1 cellular context compared by ENCODE assay signal in the genomic region with DNA sequence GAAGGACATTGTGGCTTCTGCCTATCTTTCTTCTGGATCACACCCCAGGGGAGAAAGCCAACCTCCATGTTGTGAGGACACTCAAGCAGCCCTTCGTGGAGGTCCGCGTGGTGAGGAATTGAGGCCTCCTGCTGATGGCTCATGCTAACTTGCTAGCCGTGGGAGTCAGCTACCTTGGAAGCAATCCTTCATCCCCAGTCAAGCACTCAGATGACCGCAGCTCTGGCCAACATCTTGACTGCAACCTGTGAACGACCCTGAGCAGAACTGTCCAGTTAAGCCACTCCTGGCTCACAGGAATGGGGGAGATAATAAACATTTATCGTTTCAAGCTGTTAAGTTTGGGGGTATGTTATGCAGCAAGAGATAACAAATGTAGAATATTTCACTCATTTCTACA.
TF ChIP-seq lines count a peak whose summit lies in the region.

No MANE protein-coding gene starts in this region.

TF ChIP-seq in K562, 482 proteins besides CTCF, POLR2A, EP300 and RAD21 (continued from another document and continues in another):
- TF ChIP-seq, protein P1, sequence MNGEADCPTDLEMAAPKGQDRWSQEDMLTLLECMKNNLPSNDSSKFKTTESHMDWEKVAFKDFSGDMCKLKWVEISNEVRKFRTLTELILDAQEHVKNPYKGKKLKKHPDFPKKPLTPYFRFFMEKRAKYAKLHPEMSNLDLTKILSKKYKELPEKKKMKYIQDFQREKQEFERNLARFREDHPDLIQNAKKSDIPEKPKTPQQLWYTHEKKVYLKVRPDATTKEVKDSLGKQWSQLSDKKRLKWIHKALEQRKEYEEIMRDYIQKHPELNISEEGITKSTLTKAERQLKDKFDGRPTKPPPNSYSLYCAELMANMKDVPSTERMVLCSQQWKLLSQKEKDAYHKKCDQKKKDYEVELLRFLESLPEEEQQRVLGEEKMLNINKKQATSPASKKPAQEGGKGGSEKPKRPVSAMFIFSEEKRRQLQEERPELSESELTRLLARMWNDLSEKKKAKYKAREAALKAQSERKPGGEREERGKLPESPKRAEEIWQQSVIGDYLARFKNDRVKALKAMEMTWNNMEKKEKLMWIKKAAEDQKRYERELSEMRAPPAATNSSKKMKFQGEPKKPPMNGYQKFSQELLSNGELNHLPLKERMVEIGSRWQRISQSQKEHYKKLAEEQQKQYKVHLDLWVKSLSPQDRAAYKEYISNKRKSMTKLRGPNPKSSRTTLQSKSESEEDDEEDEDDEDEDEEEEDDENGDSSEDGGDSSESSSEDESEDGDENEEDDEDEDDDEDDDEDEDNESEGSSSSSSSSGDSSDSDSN (IDR thresholded peaks at IDR 0.05; ENCODE audit: borderline replicate concordance in 1 of 2, low read depth in 2 of 2, low read length in 2 of 2): no peak
- TF ChIP-seq CREM (IDR thresholded peaks at IDR 0.05; ENCODE audit: low read depth): no peak
- TF ChIP-seq HMGN3 (IDR thresholded peaks at IDR 0.05; ENCODE audit: borderline replicate concordance, extremely low read depth, insufficient read length, low read depth, low read length): no peak
- no peak for TF ChIP-seq ELF4 (CRISPR knock-in tag; IDR thresholded peaks at IDR 0.05)
- no peak for TF ChIP-seq LEF1 (IDR thresholded peaks at IDR 0.05)
- TF ChIP-seq, protein P2, sequence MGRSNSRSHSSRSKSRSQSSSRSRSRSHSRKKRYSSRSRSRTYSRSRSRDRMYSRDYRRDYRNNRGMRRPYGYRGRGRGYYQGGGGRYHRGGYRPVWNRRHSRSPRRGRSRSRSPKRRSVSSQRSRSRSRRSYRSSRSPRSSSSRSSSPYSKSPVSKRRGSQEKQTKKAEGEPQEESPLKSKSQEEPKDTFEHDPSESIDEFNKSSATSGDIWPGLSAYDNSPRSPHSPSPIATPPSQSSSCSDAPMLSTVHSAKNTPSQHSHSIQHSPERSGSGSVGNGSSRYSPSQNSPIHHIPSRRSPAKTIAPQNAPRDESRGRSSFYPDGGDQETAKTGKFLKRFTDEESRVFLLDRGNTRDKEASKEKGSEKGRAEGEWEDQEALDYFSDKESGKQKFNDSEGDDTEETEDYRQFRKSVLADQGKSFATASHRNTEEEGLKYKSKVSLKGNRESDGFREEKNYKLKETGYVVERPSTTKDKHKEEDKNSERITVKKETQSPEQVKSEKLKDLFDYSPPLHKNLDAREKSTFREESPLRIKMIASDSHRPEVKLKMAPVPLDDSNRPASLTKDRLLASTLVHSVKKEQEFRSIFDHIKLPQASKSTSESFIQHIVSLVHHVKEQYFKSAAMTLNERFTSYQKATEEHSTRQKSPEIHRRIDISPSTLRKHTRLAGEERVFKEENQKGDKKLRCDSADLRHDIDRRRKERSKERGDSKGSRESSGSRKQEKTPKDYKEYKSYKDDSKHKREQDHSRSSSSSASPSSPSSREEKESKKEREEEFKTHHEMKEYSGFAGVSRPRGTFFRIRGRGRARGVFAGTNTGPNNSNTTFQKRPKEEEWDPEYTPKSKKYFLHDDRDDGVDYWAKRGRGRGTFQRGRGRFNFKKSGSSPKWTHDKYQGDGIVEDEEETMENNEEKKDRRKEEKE (IDR thresholded peaks at IDR 0.05; ENCODE audit: borderline replicate concordance in 1 of 2, control insufficient read depth in 1 of 2, low read depth in 2 of 2, low read length in 1 of 2): no peak
- TF ChIP-seq ARNT (IDR thresholded peaks at IDR 0.05): no peak
- no peak for TF ChIP-seq CBX8 (IDR thresholded peaks at IDR 0.05; ENCODE audit: borderline replicate concordance, extremely low read depth, low read depth, low read length, poor library complexity, severe bottlenecking)
- TF ChIP-seq ZNF311 (CRISPR knock-in tag; IDR thresholded peaks at IDR 0.05): no peak
- no peak for TF ChIP-seq ZMIZ1 (IDR thresholded peaks at IDR 0.05; ENCODE audit: low read depth in 2 of 2, low read length in 2 of 2)
- TF ChIP-seq STAG1 (CRISPR knock-in tag; IDR thresholded peaks at IDR 0.05; ENCODE audit: borderline replicate concordance): no peak
- no peak for TF ChIP-seq POLR2AphosphoS2 (IDR thresholded peaks at IDR 0.05; ENCODE audit: low read length)
- TF ChIP-seq DPF2 (IDR thresholded peaks at IDR 0.05): 0 out of 2 replicates have a peak, but pooled peaks have one; percentile 14
- TF ChIP-seq MAFK (IDR thresholded peaks at IDR 0.05; ENCODE audit: low read length): no peak
- TF ChIP-seq FOS (IDR thresholded peaks at IDR 0.05; ENCODE audit: extremely low read depth, insufficient read length): no peak
- no peak for TF ChIP-seq ZSCAN29 (IDR thresholded peaks at IDR 0.05)
- peak; percentile 57 for TF ChIP-seq CBFA2T2 (conservative IDR thresholded peaks at IDR 0.05)
- no peak for TF ChIP-seq ZNF347 (CRISPR knock-in tag; IDR thresholded peaks at IDR 0.05; ENCODE audit: low read depth)
- TF ChIP-seq ZNF780A (CRISPR knock-in tag; IDR thresholded peaks at IDR 0.05): no peak
- no peak for TF ChIP-seq COPS2 (conservative IDR thresholded peaks at IDR 0.05)
- TF ChIP-seq KLF16 (IDR thresholded peaks at IDR 0.05): no peak
- TF ChIP-seq ID3 (CRISPR knock-in tag; IDR thresholded peaks at IDR 0.05): no peak
- TF ChIP-seq ID3 (tag; IDR thresholded peaks at IDR 0.05): peak; percentile 61; the same call in 1 of the 2 replicates
- TF ChIP-seq HBP1 (CRISPR knock-in tag; IDR thresholded peaks at IDR 0.05): no peak
- 0 out of 4 replicates have a peak, but pooled peaks of 1 of the 2 experiments have one; percentile 21 for TF ChIP-seq RCOR1 (IDR thresholded peaks at IDR 0.05; ENCODE audit: borderline replicate concordance in 1 of 2, low read depth in 2 of 2, low read length in 2 of 2)
- TF ChIP-seq ZNF274 (IDR thresholded peaks at IDR 0.05; ENCODE audit: borderline replicate concordance, low read depth, low read length): no peak
- TF ChIP-seq SUPT5H (IDR thresholded peaks at IDR 0.05): no peak
- TF ChIP-seq MEF2D (tag; conservative IDR thresholded peaks at IDR 0.05; ENCODE audit: low read depth): no peak
- TF ChIP-seq NUFIP1 (IDR thresholded peaks at IDR 0.05; ENCODE audit: partially characterized antibody): no peak
- no peak for TF ChIP-seq DLX4 (CRISPR knock-in tag; IDR thresholded peaks at IDR 0.05)
- TF ChIP-seq SFPQ (IDR thresholded peaks at IDR 0.05; ENCODE audit: low read depth, low read length): no peak
- TF ChIP-seq ZC3H8 (IDR thresholded peaks at IDR 0.05): no peak
- TF ChIP-seq SREBF1 (IDR thresholded peaks at IDR 0.05; ENCODE audit: borderline replicate concordance, low read depth, low read length): no peak
- TF ChIP-seq PTTG1 (tag; IDR thresholded peaks at IDR 0.05; ENCODE audit: low read depth): no peak
- TF ChIP-seq, protein P3, sequence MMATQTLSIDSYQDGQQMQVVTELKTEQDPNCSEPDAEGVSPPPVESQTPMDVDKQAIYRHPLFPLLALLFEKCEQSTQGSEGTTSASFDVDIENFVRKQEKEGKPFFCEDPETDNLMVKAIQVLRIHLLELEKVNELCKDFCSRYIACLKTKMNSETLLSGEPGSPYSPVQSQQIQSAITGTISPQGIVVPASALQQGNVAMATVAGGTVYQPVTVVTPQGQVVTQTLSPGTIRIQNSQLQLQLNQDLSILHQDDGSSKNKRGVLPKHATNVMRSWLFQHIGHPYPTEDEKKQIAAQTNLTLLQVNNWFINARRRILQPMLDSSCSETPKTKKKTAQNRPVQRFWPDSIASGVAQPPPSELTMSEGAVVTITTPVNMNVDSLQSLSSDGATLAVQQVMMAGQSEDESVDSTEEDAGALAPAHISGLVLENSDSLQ (IDR thresholded peaks at IDR 0.05): 0 out of 2 replicates have a peak, but pooled peaks have one; percentile 7
- no peak for TF ChIP-seq XRCC4 (IDR thresholded peaks at IDR 0.05; ENCODE audit: extremely low read depth, insufficient read depth, insufficient read length)
- no peak for TF ChIP-seq ZC3H11A (IDR thresholded peaks at IDR 0.05; ENCODE audit: low read depth, low read length)
- TF ChIP-seq, protein P4, sequence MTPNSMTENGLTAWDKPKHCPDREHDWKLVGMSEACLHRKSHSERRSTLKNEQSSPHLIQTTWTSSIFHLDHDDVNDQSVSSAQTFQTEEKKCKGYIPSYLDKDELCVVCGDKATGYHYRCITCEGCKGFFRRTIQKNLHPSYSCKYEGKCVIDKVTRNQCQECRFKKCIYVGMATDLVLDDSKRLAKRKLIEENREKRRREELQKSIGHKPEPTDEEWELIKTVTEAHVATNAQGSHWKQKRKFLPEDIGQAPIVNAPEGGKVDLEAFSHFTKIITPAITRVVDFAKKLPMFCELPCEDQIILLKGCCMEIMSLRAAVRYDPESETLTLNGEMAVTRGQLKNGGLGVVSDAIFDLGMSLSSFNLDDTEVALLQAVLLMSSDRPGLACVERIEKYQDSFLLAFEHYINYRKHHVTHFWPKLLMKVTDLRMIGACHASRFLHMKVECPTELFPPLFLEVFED (CRISPR knock-in tag; conservative IDR thresholded peaks at IDR 0.05): no peak
- TF ChIP-seq, protein P5, sequence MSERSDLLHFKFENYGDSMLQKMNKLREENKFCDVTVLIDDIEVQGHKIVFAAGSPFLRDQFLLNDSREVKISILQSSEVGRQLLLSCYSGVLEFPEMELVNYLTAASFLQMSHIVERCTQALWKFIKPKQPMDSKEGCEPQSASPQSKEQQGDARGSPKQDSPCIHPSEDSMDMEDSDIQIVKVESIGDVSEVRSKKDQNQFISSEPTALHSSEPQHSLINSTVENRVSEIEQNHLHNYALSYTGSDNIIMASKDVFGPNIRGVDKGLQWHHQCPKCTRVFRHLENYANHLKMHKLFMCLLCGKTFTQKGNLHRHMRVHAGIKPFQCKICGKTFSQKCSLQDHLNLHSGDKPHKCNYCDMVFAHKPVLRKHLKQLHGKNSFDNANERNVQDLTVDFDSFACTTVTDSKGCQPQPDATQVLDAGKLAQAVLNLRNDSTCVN (CRISPR knock-in tag; IDR thresholded peaks at IDR 0.05): no peak
- TF ChIP-seq, protein P6, sequence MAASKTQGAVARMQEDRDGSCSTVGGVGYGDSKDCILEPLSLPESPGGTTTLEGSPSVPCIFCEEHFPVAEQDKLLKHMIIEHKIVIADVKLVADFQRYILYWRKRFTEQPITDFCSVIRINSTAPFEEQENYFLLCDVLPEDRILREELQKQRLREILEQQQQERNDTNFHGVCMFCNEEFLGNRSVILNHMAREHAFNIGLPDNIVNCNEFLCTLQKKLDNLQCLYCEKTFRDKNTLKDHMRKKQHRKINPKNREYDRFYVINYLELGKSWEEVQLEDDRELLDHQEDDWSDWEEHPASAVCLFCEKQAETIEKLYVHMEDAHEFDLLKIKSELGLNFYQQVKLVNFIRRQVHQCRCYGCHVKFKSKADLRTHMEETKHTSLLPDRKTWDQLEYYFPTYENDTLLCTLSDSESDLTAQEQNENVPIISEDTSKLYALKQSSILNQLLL (CRISPR knock-in tag; IDR thresholded peaks at IDR 0.05; ENCODE audit: borderline replicate concordance): no peak
- TF ChIP-seq CBFA2T3 (IDR thresholded peaks at IDR 0.05): peak; percentile 75
- no peak for TF ChIP-seq ETV6 (IDR thresholded peaks at IDR 0.05; ENCODE audit: borderline replicate concordance in 1 of 2, low read depth in 2 of 2, low read length in 1 of 2)
- TF ChIP-seq ETV6 (CRISPR knock-in tag; IDR thresholded peaks at IDR 0.05; ENCODE audit: borderline replicate concordance): no peak
